ENCODE assay signal across 8 cellular contexts in genomic region chr4:184416913-184417734, GRCh38. TPM values are rescaled to one million over a fixed set of nuclear protein-coding genes. Genes with fewer than 3 reads are reported as not detected.
DNase-seq lines count a peak whose midpoint lies in the region; FAIRE-seq and TF ChIP-seq lines count a peak whose summit lies in the region.

No MANE protein-coding gene starts in this region.

- peak overlapping the region; percentile 0 for H4K8ac ChIP-seq in mesenchymal stem cell (ENCODE audit: low read length)

- peaks cover 27% of the 10 kb centered on the region for H3K79me1 ChIP-seq in mesenchymal stem cell (replicated peaks; ENCODE audit: low read length, poor library complexity, severe bottlenecking)

- H2BK12ac ChIP-seq in mesenchymal stem cell (ENCODE audit: low read length in 2 of 2): peak overlapping the region in 1 of 2 experiments; percentile 12

- no peaks in the 10 kb centered on the region for H3K27me3 Mint-ChIP-seq in activated naive CD4-positive, alpha-beta T cell treated with anti-CD3 and anti-CD28 coated beads, Interleukin-2, amount 50 U/mL, for 24 hours

- H3K4me1 Mint-ChIP-seq in activated naive CD4-positive, alpha-beta T cell treated with anti-CD3 and anti-CD28 coated beads, Interleukin-2, amount 50 U/mL, for 24 hours: peaks cover 79% of the 10 kb centered on the region

- H3K36me3 Mint-ChIP-seq in activated naive CD4-positive, alpha-beta T cell treated with anti-CD3 and anti-CD28 coated beads, Interleukin-2, amount 50 U/mL, for 24 hours: peaks cover 11% of the 10 kb centered on the region

- peak overlapping the region; percentile 48 for H3K27ac ChIP-seq in mesenchymal stem cell (ENCODE audit: low read length, poor library complexity, severe bottlenecking)
- peak overlapping the region; percentile 82 for H3K27ac ChIP-seq in vagina

- no peak for FAIRE-seq in H54 (lab: Jason Lieb, UNC)

- no peak overlapping the region for H2AFZ ChIP-seq in mesenchymal stem cell (ENCODE audit: low read depth, low read length)

- H3K18ac ChIP-seq in mesenchymal stem cell (ENCODE audit: low read depth in 1 of 2, low read length in 2 of 2): peak overlapping the region; percentile 81 to 84

- H3K9me3 ChIP-seq in mesenchymal stem cell (ENCODE audit: control insufficient read depth, low read length) (no peaks in the 10 kb centered on the region), vagina (no peaks in the 10 kb centered on the region)

- H2AK5ac ChIP-seq in mesenchymal stem cell (ENCODE audit: low read length, severe bottlenecking): peak overlapping the region; percentile 40

- H3K36me3 ChIP-seq in GM06990 (ENCODE audit: control insufficient read depth, insufficient read depth, low read length) (peaks cover 13% of the 10 kb centered on the region), mesenchymal stem cell (ENCODE audit: control insufficient read depth in 1 of 2, insufficient read depth in 2 of 2, low read depth in 1 of 2, low read length in 2 of 2) (peaks cover 17 to 64% of the 10 kb centered on the region in 2 experiments), vagina (peaks cover 0 to 13% of the 10 kb centered on the region in 2 donors)

- H3K9me3 Mint-ChIP-seq in activated naive CD4-positive, alpha-beta T cell treated with anti-CD3 and anti-CD28 coated beads, Interleukin-2, amount 50 U/mL, for 24 hours: no peaks in the 10 kb centered on the region

- H2BK15ac ChIP-seq in mesenchymal stem cell (ENCODE audit: low read depth, poor library complexity, severe bottlenecking): no peak overlapping the region

- intact Hi-C loops in vagina (cut with DNase I): no loop called here

- peak overlapping the region in 1 of 2 experiments; percentile 9 for H3K4ac ChIP-seq in mesenchymal stem cell (ENCODE audit: low read depth in 1 of 2, low read length in 2 of 2)

- H3K4me1 ChIP-seq in mesenchymal stem cell (ENCODE audit: control insufficient read depth, insufficient read depth, low read depth, low read length) (peaks cover 4% of the 10 kb centered on the region), vagina (peaks cover 56% of the 10 kb centered on the region)

- TF ChIP-seq CTCF in GM06990 (IDR thresholded peaks at IDR 0.05; ENCODE audit: insufficient read depth, low read length, poor library complexity, severe bottlenecking) (no peak), vagina (IDR thresholded peaks at IDR 0.05) (no peak)

- TF ChIP-seq POLR2A in H54 (IDR thresholded peaks at IDR 0.05; ENCODE audit: low read depth, low read length): no peak
- TF ChIP-seq POLR2A in vagina (IDR thresholded peaks at IDR 0.05): no peak

- H3K9ac ChIP-seq in mesenchymal stem cell (ENCODE audit: low read length): peak overlapping the region; percentile 92

- H3K27ac Mint-ChIP-seq in activated naive CD4-positive, alpha-beta T cell treated with anti-CD3 and anti-CD28 coated beads, Interleukin-2, amount 50 U/mL, for 24 hours: peak overlapping the region; percentile 87

- DNase-seq in GM06990 (ENCODE audit: extremely low read depth, insufficient read length): no peak
- peak; percentile 6 for DNase-seq in H54 (ENCODE audit: insufficient read length, low spot score)
- DNase-seq in NOMO-1 treated with dmso at 0.1 percent for 144 hours (lab: John Stamatoyannopoulos, UW; ENCODE audit: unreplicated experiment): peak; percentile 29
- peak; percentile 52 for DNase-seq in mesenchymal stem cell
- no peak for DNase-seq in vagina (ENCODE audit: extremely low spot score in 2 of 2)
- no peak for DNase-seq in NCI-H774 (lab: John Stamatoyannopoulos, UW)
- DNase-seq in HuH-7 (ENCODE audit: low spot score): no peak

- 95% methylated on average over 8 of the region's 12 CpGs for WGBS in mesenchymal stem cell

- H4K91ac ChIP-seq in mesenchymal stem cell (ENCODE audit: low read length): no peak overlapping the region

- no peak overlapping the region for H2BK5ac ChIP-seq in mesenchymal stem cell (ENCODE audit: low read depth, low read length, poor library complexity, severe bottlenecking)

- no peak overlapping the region for H3K14ac ChIP-seq in mesenchymal stem cell (ENCODE audit: low read length in 2 of 2)

- peak overlapping the region; percentile 29; the same call in 1 of the 2 replicates for H3K4me3 ChIP-seq in GM06990 (replicated peaks; ENCODE audit: low read depth, low read length)
- peak overlapping the region in 1 of 2 experiments; percentile 75 for H3K4me3 ChIP-seq in mesenchymal stem cell (ENCODE audit: insufficient read depth in 1 of 2, low read depth in 1 of 2, low read length in 2 of 2)
- H3K4me3 ChIP-seq in vagina: peak overlapping the region in 1 of 2 donors; percentile 28

- H2BK120ac ChIP-seq in mesenchymal stem cell (ENCODE audit: low read depth, low read length): no peak overlapping the region

- H3K4me3 Mint-ChIP-seq in activated naive CD4-positive, alpha-beta T cell treated with anti-CD3 and anti-CD28 coated beads, Interleukin-2, amount 50 U/mL, for 24 hours: peak overlapping the region; percentile 78

- no peak overlapping the region for H3K23ac ChIP-seq in mesenchymal stem cell (ENCODE audit: low read length in 2 of 2)

- H3K27me3 ChIP-seq in GM06990 (replicated peaks; ENCODE audit: control insufficient read depth, insufficient read depth, low read length) (no peaks in the 10 kb centered on the region), mesenchymal stem cell (ENCODE audit: control insufficient read depth in 1 of 2, insufficient read depth in 1 of 2, low read length in 2 of 2) (no peaks in the 10 kb centered on the region), vagina (no peaks in the 10 kb centered on the region)

- H3K4me2 ChIP-seq in mesenchymal stem cell (ENCODE audit: low read length, poor library complexity, severe bottlenecking): no peak overlapping the region

RNA-seq across cellular contexts. Expression of gene IRF2, which starts 57.2 kb away (rescaled TPM):
- polyA plus RNA-seq in mesenchymal stem cell (2013, experiment 1 of 2): 30.5 TPM
- polyA plus RNA-seq in mesenchymal stem cell (2013, experiment 2 of 2): 30.8 TPM
- 18.7 TPM for total RNA-seq in vagina

Comparison
In these comparisons a context has a peak if more than half of its experiments do, and no peak if none do; other contexts are left out.
1. DNase-seq: peak in H54 (single experiment), NOMO-1 treated with dmso at 0.1 percent for 144 hours (single experiment) and mesenchymal stem cell (single experiment); none in GM06990 (single experiment), vagina (0 of 2), NCI-H774 (single experiment) and HuH-7 (single experiment).